1 cellular context compared by ENCODE assay signal in the genomic region with DNA sequence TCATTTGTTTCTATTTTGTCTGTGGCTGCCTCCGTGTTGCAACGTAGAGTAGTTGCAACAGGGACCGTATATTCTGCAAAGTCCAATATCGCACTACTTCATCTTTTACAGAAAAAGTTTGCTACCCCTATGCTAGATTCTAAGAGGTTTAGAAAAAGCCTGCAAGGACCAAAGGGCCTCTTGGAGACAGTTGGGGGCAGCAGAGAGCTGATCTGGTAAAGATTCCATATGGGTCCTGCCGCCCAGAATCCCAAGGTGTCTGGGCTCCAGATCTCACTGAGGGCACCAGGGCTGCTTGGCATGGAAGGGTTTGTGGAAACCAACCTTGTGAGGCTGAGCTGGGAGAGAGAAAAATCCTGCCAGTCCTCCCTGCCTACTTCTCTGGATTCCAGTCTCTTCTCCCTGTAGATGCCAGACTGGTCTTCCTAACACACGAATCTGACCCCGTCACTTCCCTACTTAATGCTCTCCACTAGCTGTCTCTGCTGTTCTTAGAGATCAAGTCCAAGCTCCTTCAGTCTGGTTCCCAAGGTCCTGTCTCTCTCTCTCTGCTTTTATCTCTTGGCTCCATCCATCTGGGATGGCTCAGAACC.
TF ChIP-seq lines count a peak whose summit lies in the region.

No MANE protein-coding gene starts in this region.

TF ChIP-seq in HCT116, 20 proteins besides CTCF, POLR2A, EP300 and RAD21 (continued from another document):
- TF ChIP-seq, protein P1, sequence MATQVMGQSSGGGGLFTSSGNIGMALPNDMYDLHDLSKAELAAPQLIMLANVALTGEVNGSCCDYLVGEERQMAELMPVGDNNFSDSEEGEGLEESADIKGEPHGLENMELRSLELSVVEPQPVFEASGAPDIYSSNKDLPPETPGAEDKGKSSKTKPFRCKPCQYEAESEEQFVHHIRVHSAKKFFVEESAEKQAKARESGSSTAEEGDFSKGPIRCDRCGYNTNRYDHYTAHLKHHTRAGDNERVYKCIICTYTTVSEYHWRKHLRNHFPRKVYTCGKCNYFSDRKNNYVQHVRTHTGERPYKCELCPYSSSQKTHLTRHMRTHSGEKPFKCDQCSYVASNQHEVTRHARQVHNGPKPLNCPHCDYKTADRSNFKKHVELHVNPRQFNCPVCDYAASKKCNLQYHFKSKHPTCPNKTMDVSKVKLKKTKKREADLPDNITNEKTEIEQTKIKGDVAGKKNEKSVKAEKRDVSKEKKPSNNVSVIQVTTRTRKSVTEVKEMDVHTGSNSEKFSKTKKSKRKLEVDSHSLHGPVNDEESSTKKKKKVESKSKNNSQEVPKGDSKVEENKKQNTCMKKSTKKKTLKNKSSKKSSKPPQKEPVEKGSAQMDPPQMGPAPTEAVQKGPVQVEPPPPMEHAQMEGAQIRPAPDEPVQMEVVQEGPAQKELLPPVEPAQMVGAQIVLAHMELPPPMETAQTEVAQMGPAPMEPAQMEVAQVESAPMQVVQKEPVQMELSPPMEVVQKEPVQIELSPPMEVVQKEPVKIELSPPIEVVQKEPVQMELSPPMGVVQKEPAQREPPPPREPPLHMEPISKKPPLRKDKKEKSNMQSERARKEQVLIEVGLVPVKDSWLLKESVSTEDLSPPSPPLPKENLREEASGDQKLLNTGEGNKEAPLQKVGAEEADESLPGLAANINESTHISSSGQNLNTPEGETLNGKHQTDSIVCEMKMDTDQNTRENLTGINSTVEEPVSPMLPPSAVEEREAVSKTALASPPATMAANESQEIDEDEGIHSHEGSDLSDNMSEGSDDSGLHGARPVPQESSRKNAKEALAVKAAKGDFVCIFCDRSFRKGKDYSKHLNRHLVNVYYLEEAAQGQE (IDR thresholded peaks at IDR 0.05; ENCODE audit: low read depth), result no peak
- TF ChIP-seq SP1 (IDR thresholded peaks at IDR 0.05; ENCODE audit: low read depth) (no peak), ZNF274 (IDR thresholded peaks at IDR 0.05; ENCODE audit: low read depth, low read length) (no peak), ELF1 (IDR thresholded peaks at IDR 0.05; ENCODE audit: borderline replicate concordance, low read depth) (no peak), ZFX (IDR thresholded peaks at IDR 0.05) (no peak), YY1 (IDR thresholded peaks at IDR 0.05; ENCODE audit: extremely low read depth, insufficient replicate concordance, low read depth, low read length) (no peak), SRF (IDR thresholded peaks at IDR 0.05; ENCODE audit: low read depth) (no peak)
- TF ChIP-seq, protein P2, sequence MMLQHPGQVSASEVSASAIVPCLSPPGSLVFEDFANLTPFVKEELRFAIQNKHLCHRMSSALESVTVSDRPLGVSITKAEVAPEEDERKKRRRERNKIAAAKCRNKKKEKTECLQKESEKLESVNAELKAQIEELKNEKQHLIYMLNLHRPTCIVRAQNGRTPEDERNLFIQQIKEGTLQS (IDR thresholded peaks at IDR 0.05), result no peak
TF ChIP-seq in HCT116: peak in this region for 0.
